ENCODE assay signal across 8 cellular contexts in the genomic region with DNA sequence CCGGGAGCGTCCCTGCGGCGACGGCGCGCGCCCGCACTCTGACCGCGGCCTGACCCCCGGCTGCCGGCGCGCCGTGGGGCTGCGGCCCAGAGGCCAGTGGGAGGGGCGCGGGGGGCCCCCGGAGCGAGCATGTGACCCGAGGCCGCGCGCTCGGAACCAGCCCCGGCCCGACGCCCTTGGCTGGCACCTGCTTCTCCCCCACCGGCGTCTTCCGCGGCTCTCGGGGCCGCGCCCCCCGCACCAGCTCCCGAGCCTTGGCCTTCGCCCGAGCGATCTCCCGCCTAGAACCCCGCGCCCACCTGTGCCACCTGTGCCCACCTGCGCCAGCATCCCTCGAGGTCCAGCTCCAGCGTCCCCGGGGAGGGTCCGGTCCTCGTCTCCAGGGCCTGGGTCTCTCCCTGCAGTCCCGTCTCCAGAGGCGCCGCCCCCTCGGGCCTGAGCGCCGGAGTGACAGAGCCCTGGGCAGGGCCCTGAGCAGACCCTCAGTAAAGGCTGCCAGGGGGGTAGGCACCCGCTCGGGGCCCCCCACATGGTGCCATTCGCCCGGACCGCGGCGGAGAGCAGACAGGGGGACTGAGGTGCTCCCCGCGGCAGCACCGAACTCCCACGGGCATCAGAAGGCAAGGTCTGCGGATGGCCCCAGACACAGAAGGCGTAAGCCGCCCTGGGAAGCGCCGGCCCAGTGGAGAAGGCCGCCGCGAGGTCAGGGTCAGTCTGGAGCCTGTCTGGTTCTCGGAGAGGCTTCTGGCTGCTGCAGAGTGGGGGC. TPM values are rescaled to one million over a fixed set of nuclear protein-coding genes. Genes with fewer than 3 reads are reported as not detected.
DNase-seq lines count a peak whose midpoint lies in the region; ATAC-seq and TF ChIP-seq lines count a peak whose summit lies in the region.

No MANE protein-coding gene starts in this region.

- H3K36me3 Mint-ChIP-seq in activated naive CD8-positive, alpha-beta T cell = peaks cover 2% of the 10 kb centered on the region

- H3K27ac Mint-ChIP-seq in activated naive CD8-positive, alpha-beta T cell = no peak overlapping the region

- H3K4me3 Mint-ChIP-seq in activated naive CD8-positive, alpha-beta T cell = peak overlapping the region; percentile 80

- ATAC-seq in GM18909 (IDR thresholded peaks at IDR 0.05; ENCODE audit: poor library complexity, unreplicated experiment) (peak; percentile 31), HG03432 (IDR thresholded peaks at IDR 0.05; ENCODE audit: unreplicated experiment) (peak; percentile 30), left ventricle myocardium superior (peak; percentile 59)

- H3K9me3 Mint-ChIP-seq in activated naive CD8-positive, alpha-beta T cell (ENCODE audit: low read depth) = no peaks in the 10 kb centered on the region

- TF ChIP-seq CTCF in AG10803 (conservative IDR thresholded peaks at IDR 0.05; ENCODE audit: low read length) = no peak

- peaks cover 15% of the 10 kb centered on the region for H3K4me1 Mint-ChIP-seq in activated naive CD8-positive, alpha-beta T cell (ENCODE audit: low read depth)

- intact Hi-C loops in left ventricle myocardium superior (cut with micrococcal nuclease) = no loop called here

- DNase-seq in AG10803 (ENCODE audit: low read depth) (no peak), left ventricle myocardium superior (peak; percentile 50), retina (peak; percentile 77), NCI-H446 (lab: John Stamatoyannopoulos, UW) (no peak), hippocampal formation (lab: John Stamatoyannopoulos, UW) (no peak)

- no peaks in the 10 kb centered on the region for H3K27me3 Mint-ChIP-seq in activated naive CD8-positive, alpha-beta T cell

- H3K4me3 ChIP-seq in AG10803 (ENCODE audit: low read length) = peak overlapping the region; percentile 57

RNA-seq across cellular contexts. Expression of a gene that starts 0.8 kb away (rescaled TPM):
- total RNA-seq in left ventricle myocardium superior = 107 TPM

Comparison
In these comparisons a context has a peak if more than half of its experiments do, and no peak if none do; other contexts are left out.
1. DNase-seq: peak in left ventricle myocardium superior (single experiment) and retina (single experiment); none in AG10803 (single experiment), NCI-H446 (0 of 2) and hippocampal formation (0 of 2).
2. Peak in every context shown above with its lines, with median percentiles within 50 percentile points of each other: ATAC-seq.